1 cellular context compared by ENCODE assay signal in the genomic region with DNA sequence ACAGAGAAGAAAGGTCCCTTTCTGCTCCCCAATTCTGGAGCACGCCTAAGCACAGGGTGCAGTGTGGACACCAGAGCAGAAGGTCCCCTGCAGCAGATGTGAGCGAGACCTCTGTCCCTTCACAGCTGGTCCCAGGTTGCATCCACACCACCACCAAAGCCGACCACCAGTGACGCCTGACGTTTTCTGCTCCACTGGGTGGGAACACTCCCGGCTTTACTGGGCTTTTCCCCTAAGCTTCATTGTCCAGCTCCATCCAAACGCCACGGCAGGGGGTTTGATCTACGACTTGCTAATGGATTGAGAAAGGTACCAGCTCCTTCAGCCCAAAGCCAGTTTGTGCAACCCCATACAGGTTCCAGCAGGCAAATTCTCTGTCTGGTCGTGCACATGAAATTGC.
TF ChIP-seq lines count a peak whose summit lies in the region.

No MANE protein-coding gene starts in this region.

TF ChIP-seq in GM23338, 12 proteins besides CTCF, POLR2A, EP300 and RAD21 (continued from another document):
- TF ChIP-seq, protein P1, sequence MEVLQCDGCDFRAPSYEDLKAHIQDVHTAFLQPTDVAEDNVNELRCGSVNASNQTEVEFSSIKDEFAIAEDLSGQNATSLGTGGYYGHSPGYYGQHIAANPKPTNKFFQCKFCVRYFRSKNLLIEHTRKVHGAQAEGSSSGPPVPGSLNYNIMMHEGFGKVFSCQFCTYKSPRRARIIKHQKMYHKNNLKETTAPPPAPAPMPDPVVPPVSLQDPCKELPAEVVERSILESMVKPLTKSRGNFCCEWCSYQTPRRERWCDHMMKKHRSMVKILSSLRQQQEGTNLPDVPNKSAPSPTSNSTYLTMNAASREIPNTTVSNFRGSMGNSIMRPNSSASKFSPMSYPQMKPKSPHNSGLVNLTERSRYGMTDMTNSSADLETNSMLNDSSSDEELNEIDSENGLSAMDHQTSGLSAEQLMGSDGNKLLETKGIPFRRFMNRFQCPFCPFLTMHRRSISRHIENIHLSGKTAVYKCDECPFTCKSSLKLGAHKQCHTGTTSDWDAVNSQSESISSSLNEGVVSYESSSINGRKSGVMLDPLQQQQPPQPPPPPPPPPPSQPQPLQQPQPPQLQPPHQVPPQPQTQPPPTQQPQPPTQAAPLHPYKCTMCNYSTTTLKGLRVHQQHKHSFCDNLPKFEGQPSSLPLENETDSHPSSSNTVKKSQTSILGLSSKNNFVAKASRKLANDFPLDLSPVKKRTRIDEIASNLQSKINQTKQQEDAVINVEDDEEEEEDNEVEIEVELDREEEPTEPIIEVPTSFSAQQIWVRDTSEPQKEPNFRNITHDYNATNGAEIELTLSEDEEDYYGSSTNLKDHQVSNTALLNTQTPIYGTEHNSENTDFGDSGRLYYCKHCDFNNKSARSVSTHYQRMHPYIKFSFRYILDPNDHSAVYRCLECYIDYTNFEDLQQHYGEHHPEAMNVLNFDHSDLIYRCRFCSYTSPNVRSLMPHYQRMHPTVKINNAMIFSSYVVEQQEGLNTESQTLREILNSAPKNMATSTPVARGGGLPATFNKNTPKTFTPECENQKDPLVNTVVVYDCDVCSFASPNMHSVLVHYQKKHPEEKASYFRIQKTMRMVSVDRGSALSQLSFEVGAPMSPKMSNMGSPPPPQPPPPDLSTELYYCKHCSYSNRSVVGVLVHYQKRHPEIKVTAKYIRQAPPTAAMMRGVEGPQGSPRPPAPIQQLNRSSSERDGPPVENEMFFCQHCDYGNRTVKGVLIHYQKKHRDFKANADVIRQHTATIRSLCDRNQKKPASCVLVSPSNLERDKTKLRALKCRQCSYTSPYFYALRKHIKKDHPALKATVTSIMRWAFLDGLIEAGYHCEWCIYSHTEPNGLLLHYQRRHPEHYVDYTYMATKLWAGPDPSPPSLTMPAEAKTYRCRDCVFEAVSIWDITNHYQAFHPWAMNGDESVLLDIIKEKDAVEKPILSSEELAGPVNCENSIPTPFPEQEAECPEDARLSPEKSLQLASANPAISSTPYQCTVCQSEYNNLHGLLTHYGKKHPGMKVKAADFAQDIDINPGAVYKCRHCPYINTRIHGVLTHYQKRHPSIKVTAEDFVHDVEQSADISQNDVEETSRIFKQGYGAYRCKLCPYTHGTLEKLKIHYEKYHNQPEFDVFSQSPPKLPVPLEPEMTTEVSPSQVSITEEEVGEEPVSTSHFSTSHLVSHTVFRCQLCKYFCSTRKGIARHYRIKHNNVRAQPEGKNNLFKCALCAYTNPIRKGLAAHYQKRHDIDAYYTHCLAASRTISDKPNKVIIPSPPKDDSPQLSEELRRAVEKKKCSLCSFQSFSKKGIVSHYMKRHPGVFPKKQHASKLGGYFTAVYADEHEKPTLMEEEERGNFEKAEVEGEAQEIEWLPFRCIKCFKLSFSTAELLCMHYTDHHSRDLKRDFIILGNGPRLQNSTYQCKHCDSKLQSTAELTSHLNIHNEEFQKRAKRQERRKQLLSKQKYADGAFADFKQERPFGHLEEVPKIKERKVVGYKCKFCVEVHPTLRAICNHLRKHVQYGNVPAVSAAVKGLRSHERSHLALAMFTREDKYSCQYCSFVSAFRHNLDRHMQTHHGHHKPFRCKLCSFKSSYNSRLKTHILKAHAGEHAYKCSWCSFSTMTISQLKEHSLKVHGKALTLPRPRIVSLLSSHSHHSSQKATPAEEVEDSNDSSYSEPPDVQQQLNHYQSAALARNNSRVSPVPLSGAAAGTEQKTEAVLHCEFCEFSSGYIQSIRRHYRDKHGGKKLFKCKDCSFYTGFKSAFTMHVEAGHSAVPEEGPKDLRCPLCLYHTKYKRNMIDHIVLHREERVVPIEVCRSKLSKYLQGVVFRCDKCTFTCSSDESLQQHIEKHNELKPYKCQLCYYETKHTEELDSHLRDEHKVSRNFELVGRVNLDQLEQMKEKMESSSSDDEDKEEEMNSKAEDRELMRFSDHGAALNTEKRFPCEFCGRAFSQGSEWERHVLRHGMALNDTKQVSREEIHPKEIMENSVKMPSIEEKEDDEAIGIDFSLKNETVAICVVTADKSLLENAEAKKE (CRISPR knock-in tag; IDR thresholded peaks at IDR 0.05), result no peak
